Comparison of ENCODE assay signal across 8 cellular contexts in genomic region chr4:147056951-147057630, GRCh38.
A peak's percentile ranks its signal among the peaks of the same experiment; 100 is the strongest.
DNase-seq lines count a peak whose midpoint lies in the region; ATAC-seq, FAIRE-seq and TF ChIP-seq lines count a peak whose summit lies in the region.

No MANE protein-coding gene starts in this region.

- FAIRE-seq in GM12878 (lab: Jason Lieb, UNC), result peak; percentile 90

- CTCF ChIA-PET in GM12878 (lab: Yijun Ruan, JAX), result interaction anchor here (1.3 kb wide), 1 partner anchor 38 kb away, joined by 7 read pairs; no protein-coding TSS in a partner anchor
- CTCF ChIA-PET in naive thymus-derived CD4-positive, alpha-beta T cell (lab: Charles Lee), result no interaction called here

- no peak for DNase-seq in CD14-positive monocyte (ENCODE audit: low spot score)
- no peak for DNase-seq in HL-60 (ENCODE audit: low read depth in 1 of 2, low spot score in 1 of 2)
- DNase-seq in GM12878 (ENCODE audit: low read depth, low spot score), result no peak
- peak in 3 of 9 donors; percentile 2 to 4 (median 3) for DNase-seq in naive thymus-derived CD4-positive, alpha-beta T cell
- DNase-seq in HK-2 (ENCODE audit: unreplicated experiment), result no peak
- no peak for DNase-seq in glutamatergic neuron
- DNase-seq in HPDE6-E6E7 (ENCODE audit: extremely low spot score), result no peak
- DNase-seq in iPS-NIHi11 (ENCODE audit: low spot score), result no peak

- RAD21 ChIA-PET in GM12878 (lab: Charles Lee; ENCODE audit: unreplicated experiment), result no interaction called here

- H3K4me1 Mint-ChIP-seq in CD14-positive monocyte (peaks cover 9% of the 10 kb centered on the region), glutamatergic neuron (ENCODE audit: low read depth, unreplicated experiment) (peaks cover 6% of the 10 kb centered on the region)
- H3K4me1 Mint-ChIP-seq in naive thymus-derived CD4-positive, alpha-beta T cell, result peaks cover 0 to 14% (median 10%) of the 10 kb centered on the region in 7 donors

- BruUV-seq in GM12878 (replicated peaks; lab: Mats Ljungman, UMichigan), result no TSS peak

- no peak for TF ChIP-seq POLR2A in GM12878 (IDR thresholded peaks at IDR 0.05; ENCODE audit: low read depth, low read length)

- H3K4me2 ChIP-seq in GM12878 (ENCODE audit: control insufficient read depth, insufficient read depth), result peak overlapping the region; percentile 28

- no peaks in the 10 kb centered on the region for H3K9me3 ChIP-seq in GM12878 (replicated peaks; ENCODE audit: control insufficient read depth, insufficient read depth, low read length)
- no peaks in the 10 kb centered on the region for H3K9me3 ChIP-seq in naive thymus-derived CD4-positive, alpha-beta T cell (ENCODE audit: control insufficient read depth in 2 of 3, low read length in 3 of 3)

- H3K4me3 ChIP-seq in HL-60 (replicated peaks; ENCODE audit: insufficient read depth, low read length) (0 out of 2 replicates have a peak overlapping the region, but pooled peaks have one; percentile 0), GM12878 (peak overlapping the region; percentile 42; the same call in 1 of the 2 replicates)
- peak overlapping the region; percentile 57 for H3K4me3 ChIP-seq in naive thymus-derived CD4-positive, alpha-beta T cell (ENCODE audit: low read length)

- no peaks in the 10 kb centered on the region for H4K20me1 ChIP-seq in GM12878 (ENCODE audit: control insufficient read depth, insufficient read depth)

- H3K27me3 ChIP-seq in HL-60 (ENCODE audit: insufficient read depth, poor library complexity, severe bottlenecking), result no peaks in the 10 kb centered on the region
- no peaks in the 10 kb centered on the region for H3K27me3 ChIP-seq in GM12878 (replicated peaks in 1 of 2; ENCODE audit: control insufficient read depth in 2 of 2, insufficient read depth in 2 of 2, low read length in 1 of 2)
- no peaks in the 10 kb centered on the region for H3K27me3 ChIP-seq in naive thymus-derived CD4-positive, alpha-beta T cell (ENCODE audit: control insufficient read depth in 2 of 2, insufficient read depth in 2 of 2, low read length in 2 of 2)

- WGBS in GM12878 (ENCODE audit: insufficient coverage, insufficient replicate concordance, low lambda C conversion rate, missing lambda C conversion rate), result 48% methylated on average over 3 of the region's 3 CpGs

- H3K36me3 Mint-ChIP-seq in CD14-positive monocyte (no peaks in the 10 kb centered on the region), glutamatergic neuron (ENCODE audit: unreplicated experiment) (no peaks in the 10 kb centered on the region)
- H3K36me3 Mint-ChIP-seq in naive thymus-derived CD4-positive, alpha-beta T cell, result peaks cover 0 to 4% (median 0%) of the 10 kb centered on the region in 5 donors

- no peak for TF ChIP-seq RAD21 in GM12878 (IDR thresholded peaks at IDR 0.05; ENCODE audit: insufficient read depth, low read depth, low read length)

- POLR2A ChIA-PET in GM12878 (lab: Charles Lee), result no interaction called here
- POLR2A ChIA-PET in naive thymus-derived CD4-positive, alpha-beta T cell (lab: Charles Lee), result no interaction called here

- intact Hi-C loops in CD14-positive monocyte (cut with micrococcal nuclease) (no loop called here), GM12878 (cut with micrococcal nuclease; ENCODE audit: unreplicated experiment) (no loop called here)
- intact Hi-C loops in naive thymus-derived CD4-positive, alpha-beta T cell (cut with micrococcal nuclease), result loop anchor here in 1 of 2 donors (5.0 kb wide), 1 partner anchor 535 kb away; the partner anchor contains the start of gene SLC10A7

- no peaks in the 10 kb centered on the region for H3K79me2 ChIP-seq in GM12878 (ENCODE audit: control insufficient read depth, insufficient read depth, low read length)

- SMC1A ChIA-PET in GM12878 (lab: Charles Lee; ENCODE audit: uncharacterized antibody, unreplicated experiment), result interaction anchor here (1.4 to 1.7 kb wide), 2 partner anchors 40 kb away, joined by 6 to 7 read pairs; no protein-coding TSS in a partner anchor

- no peak for TF ChIP-seq CTCF in CD14-positive monocyte (IDR thresholded peaks at IDR 0.05)
- no peak for TF ChIP-seq CTCF in HL-60 (IDR thresholded peaks at IDR 0.05; ENCODE audit: insufficient read depth, low read length)
- TF ChIP-seq CTCF in GM12878 (IDR thresholded peaks at IDR 0.05 in 2 of 3, conservative IDR thresholded peaks at IDR 0.05 in 1 of 3; ENCODE audit: control insufficient read depth in 2 of 3, extremely low read depth in 1 of 3, insufficient read depth in 1 of 3, low read depth in 3 of 3, low read length in 3 of 3), result no peak
- no peak for TF ChIP-seq CTCF in glutamatergic neuron (IDR thresholded peaks at IDR 0.05; ENCODE audit: partially characterized antibody, unreplicated experiment)

- peak; percentile 52; the same call in 2 of the 3 replicates for ATAC-seq in GM12878
- ATAC-seq in naive thymus-derived CD4-positive, alpha-beta T cell, result no peak

- H3K4me3 Mint-ChIP-seq in CD14-positive monocyte, result peak overlapping the region; percentile 72 to 96
- peak overlapping the region; percentile 72 to 94 (median 86) for H3K4me3 Mint-ChIP-seq in naive thymus-derived CD4-positive, alpha-beta T cell
- H3K4me3 Mint-ChIP-seq in glutamatergic neuron (ENCODE audit: unreplicated experiment), result no peak overlapping the region

- H3K9me3 Mint-ChIP-seq in CD14-positive monocyte, result peaks cover 0 to 4% (median 0%) of the 10 kb centered on the region in 7 donors
- peaks cover 0 to 1% (median 0%) of the 10 kb centered on the region in 11 donors for H3K9me3 Mint-ChIP-seq in naive thymus-derived CD4-positive, alpha-beta T cell
- H3K9me3 Mint-ChIP-seq in glutamatergic neuron (ENCODE audit: unreplicated experiment), result no peaks in the 10 kb centered on the region

- no peak overlapping the region; the same call in 1 of the 2 replicates for H3K27ac ChIP-seq in HL-60 (replicated peaks)
- H3K27ac ChIP-seq in GM12878 (ENCODE audit: control insufficient read depth, insufficient read depth), result no peak overlapping the region
- peak overlapping the region; percentile 36 for H3K27ac ChIP-seq in naive thymus-derived CD4-positive, alpha-beta T cell (ENCODE audit: low read depth, low read length)

- H3K27me3 Mint-ChIP-seq in CD14-positive monocyte (ENCODE audit: low read depth in 3 of 3), result peaks cover 0 to 2% (median 0%) of the 10 kb centered on the region in 3 donors
- H3K27me3 Mint-ChIP-seq in naive thymus-derived CD4-positive, alpha-beta T cell, result peaks cover 0 to 8% (median 3%) of the 10 kb centered on the region in 5 donors
- no peaks in the 10 kb centered on the region for H3K27me3 Mint-ChIP-seq in glutamatergic neuron (ENCODE audit: unreplicated experiment)

- in situ Hi-C loops in GM12878 (cut with MboI), result no loop called here

- no peaks in the 10 kb centered on the region for H3K36me3 ChIP-seq in GM12878 (ENCODE audit: control insufficient read depth in 2 of 2, insufficient read depth in 2 of 2, low read length in 1 of 2)
- no peaks in the 10 kb centered on the region for H3K36me3 ChIP-seq in naive thymus-derived CD4-positive, alpha-beta T cell (ENCODE audit: control insufficient read depth in 2 of 3, insufficient read depth in 3 of 3, low read length in 3 of 3)

- H3K9ac ChIP-seq in GM12878 (ENCODE audit: control insufficient read depth, insufficient read depth, low read length), result no peak overlapping the region

- TF ChIP-seq EP300 in GM12878 (IDR thresholded peaks at IDR 0.05; ENCODE audit: borderline replicate concordance in 1 of 2, control insufficient read depth in 1 of 2, low read depth in 2 of 2, low read length in 2 of 2), result no peak

- H3K27ac Mint-ChIP-seq in CD14-positive monocyte (peak overlapping the region in 4 of 7 donors; percentile 64 to 88 (median 70)), glutamatergic neuron (ENCODE audit: unreplicated experiment) (no peak overlapping the region)
- H3K27ac Mint-ChIP-seq in naive thymus-derived CD4-positive, alpha-beta T cell, result peak overlapping the region; percentile 86 to 92 (median 89)

- H3K4me1 ChIP-seq in GM12878 (ENCODE audit: control insufficient read depth, insufficient read depth, low read length), result no peaks in the 10 kb centered on the region
- peaks cover 0 to 3% of the 10 kb centered on the region in 2 donors for H3K4me1 ChIP-seq in naive thymus-derived CD4-positive, alpha-beta T cell (ENCODE audit: control insufficient read depth in 2 of 2, insufficient read depth in 2 of 2, low read length in 2 of 2)

- H2AFZ ChIP-seq in GM12878 (ENCODE audit: control insufficient read depth, low read depth, low read length), result peak overlapping the region; percentile 78

TF ChIP-seq in GM12878, 131 proteins besides CTCF, POLR2A, EP300 and RAD21:
- TF ChIP-seq GABPA (IDR thresholded peaks at IDR 0.05; ENCODE audit: low read depth) (0 out of 2 replicates have a peak, but pooled peaks have one; percentile 23), NBN (IDR thresholded peaks at IDR 0.05) (no peak)
TF ChIP-seq in GM12878: peak in this region for 1.

Comparison
In these comparisons a context has a peak if more than half of its experiments do, and no peak if none do; other contexts are left out.
1. H3K4me3 ChIP-seq: peak in every context shown above with its lines; median percentile 57 in naive thymus-derived CD4-positive, alpha-beta T cell; 42 in GM12878; 0 in HL-60.